Comparison of ENCODE assay signal across 9 cellular contexts in the genomic region with DNA sequence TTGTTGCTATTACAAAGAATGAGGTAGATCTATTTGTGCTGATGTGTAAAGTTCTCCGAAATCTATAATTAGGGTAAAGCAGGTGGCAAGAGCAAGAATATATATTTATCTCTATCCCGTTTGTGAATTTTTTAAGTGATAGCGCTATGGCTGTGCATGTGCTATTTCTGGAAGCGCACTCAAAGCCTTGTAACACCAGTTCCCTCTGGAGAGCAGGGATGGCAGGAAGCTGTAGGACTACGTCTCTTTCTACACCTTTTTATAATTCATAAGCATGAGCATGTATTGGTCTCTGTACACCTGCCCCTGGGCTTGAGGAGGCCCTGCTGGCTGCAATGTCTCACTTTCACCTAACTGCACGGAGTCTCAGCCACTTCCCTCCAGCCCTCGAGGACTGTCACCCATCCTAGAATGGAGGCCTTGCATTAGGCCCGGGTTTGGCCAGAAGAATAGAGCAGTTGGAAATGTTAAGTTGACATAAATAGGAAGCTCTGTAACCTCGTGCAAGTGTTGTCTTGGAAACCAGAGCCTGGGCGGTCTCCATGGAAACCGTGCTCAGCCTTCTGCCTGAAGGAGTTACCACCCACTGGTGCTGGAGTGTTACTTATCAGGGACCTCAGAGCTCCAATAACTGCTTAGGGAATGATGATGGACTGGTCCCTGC. TPM values are rescaled to one million over a fixed set of nuclear protein-coding genes. Genes with fewer than 3 reads are reported as not detected.
DNase-seq lines count a peak whose midpoint lies in the region; ATAC-seq, FAIRE-seq and TF ChIP-seq lines count a peak whose summit lies in the region.
"Had no signal": no experiment of that assay in that cellular context is flagged by ENCODE, and none has a peak within 500 bp of the region (broad histone marks: within the 10 kb centered on the region; RNA-seq: fewer than 3 reads in every experiment).

No MANE protein-coding gene starts in this region.

- H3K27ac Mint-ChIP-seq in activated naive CD8-positive, alpha-beta T cell treated with anti-CD3 and anti-CD28 coated beads, Interleukin-2, amount 50 U/mL, for 24 hours = no peak overlapping the region

- no peak for TF ChIP-seq CTCF in HL-60 (IDR thresholded peaks at IDR 0.05; ENCODE audit: insufficient read depth, low read length)
- no peak for TF ChIP-seq CTCF in sigmoid colon (IDR thresholded peaks at IDR 0.05)
- no peak for TF ChIP-seq CTCF in ovary (IDR thresholded peaks at IDR 0.05)

- H3K4me1 Mint-ChIP-seq in activated naive CD8-positive, alpha-beta T cell treated with anti-CD3 and anti-CD28 coated beads, Interleukin-2, amount 50 U/mL, for 24 hours = peaks cover 38% of the 10 kb centered on the region

- peak overlapping the region; percentile 3; the same call in 1 of the 2 replicates for H3K27ac ChIP-seq in HL-60 (replicated peaks)
- H3K27ac ChIP-seq in sigmoid colon = no peak overlapping the region
- H3K27ac ChIP-seq in ovary = no peak overlapping the region
- H3K27ac ChIP-seq: epithelial cell of prostate had no signal

- peaks cover 3% of the 10 kb centered on the region for H3K9me3 Mint-ChIP-seq in activated naive CD8-positive, alpha-beta T cell treated with anti-CD3 and anti-CD28 coated beads, Interleukin-2, amount 50 U/mL, for 24 hours

- DNase-seq in CD1c-positive myeloid dendritic cell (ENCODE audit: extremely low spot score) (peak; percentile 81), HL-60 (ENCODE audit: low read depth in 1 of 2, low spot score in 1 of 2) (peak in 1 of 2 experiments; percentile 79), sigmoid colon (no peak), ovary (no peak), NCI-H1436 treated with DMSO at 0.1 percent for 48 hours (lab: John Stamatoyannopoulos, UW) (no peak)
- DNase-seq in activated naive CD8-positive, alpha-beta T cell treated with anti-CD3 and anti-CD28 coated beads, Interleukin-2, amount 50 U/mL, for 24 hours = no peak

- TF ChIP-seq EP300 in sigmoid colon (IDR thresholded peaks at IDR 0.05) = no peak
- no peak for TF ChIP-seq EP300 in ovary (IDR thresholded peaks at IDR 0.05)

- H3K27me3 Mint-ChIP-seq in activated naive CD8-positive, alpha-beta T cell treated with anti-CD3 and anti-CD28 coated beads, Interleukin-2, amount 50 U/mL, for 24 hours = peaks cover 5% of the 10 kb centered on the region

- no peak for TF ChIP-seq POLR2A in sigmoid colon (IDR thresholded peaks at IDR 0.05)
- TF ChIP-seq POLR2A in ovary (IDR thresholded peaks at IDR 0.05) = no peak

- H3K36me3 ChIP-seq in sigmoid colon = no peaks in the 10 kb centered on the region
- no peaks in the 10 kb centered on the region for H3K36me3 ChIP-seq in ovary

- H3K4me3 ChIP-seq in HL-60 (replicated peaks; ENCODE audit: insufficient read depth, low read length) = no peak overlapping the region
- no peak overlapping the region for H3K4me3 ChIP-seq in sigmoid colon
- no peak overlapping the region for H3K4me3 ChIP-seq in ovary

- intact Hi-C loops in sigmoid colon (cut with DNase I) (no loop called here), ovary (cut with DNase I) (no loop called here)

- H3K4me1 ChIP-seq in sigmoid colon (no peaks in the 10 kb centered on the region), ovary (ENCODE audit: insufficient read depth) (no peaks in the 10 kb centered on the region)

- FAIRE-seq in islet of Langerhans (lab: Jason Lieb, UNC) = peak; percentile 45

- no peak overlapping the region for H3K4me3 Mint-ChIP-seq in activated naive CD8-positive, alpha-beta T cell treated with anti-CD3 and anti-CD28 coated beads, Interleukin-2, amount 50 U/mL, for 24 hours

- H3K9me3 ChIP-seq in sigmoid colon (no peaks in the 10 kb centered on the region), ovary (no peaks in the 10 kb centered on the region)

- peak; percentile 44 for ATAC-seq in activated naive CD8-positive, alpha-beta T cell treated with anti-CD3 and anti-CD28 coated beads, Interleukin-2, amount 50 U/mL, for 24 hours
- ATAC-seq in HG03439 (IDR thresholded peaks at IDR 0.05; ENCODE audit: unreplicated experiment) = no peak

- H3K27me3 ChIP-seq in HL-60 (ENCODE audit: insufficient read depth, poor library complexity, severe bottlenecking) = no peaks in the 10 kb centered on the region
- no peaks in the 10 kb centered on the region for H3K27me3 ChIP-seq in sigmoid colon
- no peaks in the 10 kb centered on the region for H3K27me3 ChIP-seq in ovary

- no peaks in the 10 kb centered on the region for H3K36me3 Mint-ChIP-seq in activated naive CD8-positive, alpha-beta T cell treated with anti-CD3 and anti-CD28 coated beads, Interleukin-2, amount 50 U/mL, for 24 hours (ENCODE audit: low read depth)

- WGBS in sigmoid colon, 2 donors = 54 to 78% methylated on average over 11 of the region's 11 CpGs
- 50 to 54% (median 53%) methylated on average over 11 of the region's 11 CpGs for WGBS in ovary, 3 donors

RNA-seq across cellular contexts. Expression of a gene that starts 20.9 kb away (rescaled TPM):
- total RNA-seq in sigmoid colon (100 to 1,000 TPM; 107 to 206 (median 117) TPM), ovary (10 to 100 TPM; 52.3 to 85.4 (median 67.8) TPM)
- polyA plus RNA-seq in sigmoid colon (1,000 to 10,000 TPM in 1 of 3 donors, 100 to 1,000 TPM in 2; 489 to 1,275 (median 498) TPM), ovary (10 to 100 TPM; 67.4 to 96.2 TPM)

RNA-seq across cellular contexts. Expression of a gene that starts 39.4 kb away (rescaled TPM):
- not detected for total RNA-seq in sigmoid colon
- polyA plus RNA-seq in sigmoid colon = 1 to 10 TPM in 1 of 3 donors, under 1 TPM in 1, not detected in 1; 0.23 to 1.4 TPM
- total RNA-seq in ovary = under 1 TPM in 2 of 7 donors, not detected in 5; 0.15 to 0.20 TPM
- polyA plus RNA-seq in ovary = under 1 TPM; 0.05 to 0.13 TPM
